In the genomic region with DNA sequence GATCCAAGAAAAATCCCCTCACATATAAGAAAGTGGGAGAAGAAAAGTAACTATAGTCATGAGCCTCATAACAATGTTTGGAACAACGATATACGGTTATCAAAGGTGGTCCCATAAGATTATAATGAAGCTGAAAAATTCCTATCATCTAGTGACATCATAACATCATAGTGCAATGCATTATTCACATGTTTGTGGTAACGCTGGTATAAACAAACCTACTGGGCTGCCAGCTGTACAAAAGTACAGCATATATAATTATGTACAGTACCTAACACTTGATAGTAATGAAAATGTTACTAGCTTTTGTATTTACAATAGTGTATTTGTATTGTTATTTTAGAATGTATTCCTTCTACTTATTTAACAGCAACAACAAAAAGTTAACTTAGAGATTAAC, we compare ENCODE assay signal across 30 cellular contexts.
"Had no signal": no experiment of that assay in that cellular context is flagged by ENCODE, and none has a peak within 500 bp of the region (broad histone marks: within the 10 kb centered on the region; RNA-seq: fewer than 3 reads in every experiment).

No MANE protein-coding gene starts in this region.

- H3K27ac ChIP-seq: gastrocnemius medialis, pancreas, prostate gland, skin epidermis, testis, transverse colon, VCaP had no signal

- H3K9me3 ChIP-seq: gastrocnemius medialis, pancreas, prostate gland, testis, transverse colon had no signal

- H3K36me3 Mint-ChIP-seq: activated naive CD4-positive, alpha-beta T cell treated with anti-CD3 and anti-CD28 coated beads, Interleukin-2, amount 10 ng/mL, durations not matched to agents 7 days and 5 days had no signal

- ATAC-seq: gastrocnemius medialis; left cardiac atrium; naive thymus-derived CD4-positive, alpha-beta T cell; pancreas; sciatic nerve; stimulated activated naive CD8-positive, alpha-beta T cell treated with anti-CD3 and anti-CD28 coated beads, Interleukin-15, Interleukin-2, amounts not matched to agents 100 U/mL and 50 U/mL, for 24 hours had no signal

- H3K4me1 ChIP-seq: gastrocnemius medialis, pancreas, prostate gland, testis, transverse colon had no signal

- DNase-seq: activated CD4-positive, alpha-beta T cell treated with anti-CD3 and anti-CD28 coated beads for 4 hours; activated CD4-positive, alpha-beta T cell treated with anti-CD3 and anti-CD28 coated beads, Interleukin-2, amount 50 U/mL, for 4 hours; activated CD8-positive, alpha-beta memory T cell treated with anti-CD3 and anti-CD28 coated beads, Interleukin-2, amount 50 U/mL, for 4 hours; activated gamma-delta T cell; activated naive CD4-positive, alpha-beta T cell treated with anti-CD3 and anti-CD28 coated beads, Interleukin-2, amount 10 ng/mL, durations not matched to agents 7 days and 5 days; activated naive CD8-positive, alpha-beta T cell treated with anti-CD3 and anti-CD28 coated beads, Interleukin-2, amount 10 ng/mL, durations not matched to agents 7 days and 5 days; activated T-cell treated with anti-CD3 and anti-CD28 coated beads, Interleukin-2, amount 50 U/mL, for 1 hour; amygdala; cortex of kidney; gastrocnemius medialis; glutamatergic neuron; left cardiac atrium; mammary epithelial cell; midbrain; naive thymus-derived CD4-positive, alpha-beta T cell; nucleus accumbens; pancreas; retina; stimulated activated CD4-positive, alpha-beta T cell treated with anti-CD3 and anti-CD28 coated beads, Interleukin-12 subunit alpha, Interleukin-12 subunit beta, amount 100 ng/mL, for 4 hours; stimulated activated CD4-positive, alpha-beta T cell treated with anti-CD3 and anti-CD28 coated beads, Interleukin-4, amount 100 ng/mL, for 1 hour; stimulated activated naive CD8-positive, alpha-beta T cell treated with anti-CD3 and anti-CD28 coated beads, Interleukin-15, Interleukin-2, amounts not matched to agents 100 U/mL and 50 U/mL, for 24 hours; T-helper 9 cell; testis; transverse colon had no signal

- H3K9me3 Mint-ChIP-seq: activated naive CD4-positive, alpha-beta T cell treated with anti-CD3 and anti-CD28 coated beads, Interleukin-2, amount 10 ng/mL, durations not matched to agents 7 days and 5 days; activated naive CD8-positive, alpha-beta T cell treated with anti-CD3 and anti-CD28 coated beads, Interleukin-2, amount 10 ng/mL, durations not matched to agents 7 days and 5 days; brain had no signal

- H3K27me3 ChIP-seq: gastrocnemius medialis, pancreas, testis, transverse colon had no signal

- H3K36me3 ChIP-seq: gastrocnemius medialis, pancreas, prostate gland, transverse colon had no signal

- H3K4me3 Mint-ChIP-seq: activated naive CD4-positive, alpha-beta T cell treated with anti-CD3 and anti-CD28 coated beads, Interleukin-2, amount 10 ng/mL, durations not matched to agents 7 days and 5 days; activated naive CD8-positive, alpha-beta T cell treated with anti-CD3 and anti-CD28 coated beads, Interleukin-2, amount 10 ng/mL, durations not matched to agents 7 days and 5 days; brain; naive thymus-derived CD4-positive, alpha-beta T cell; T-helper 1 cell treated with Interleukin-12 subunit alpha and Interleukin-12 subunit beta and Interleukin-4 antibody, amounts not matched to agents 30 μg/mL and 1 μg/mL, for 36 hours had no signal

- H3K27ac Mint-ChIP-seq: activated naive CD4-positive, alpha-beta T cell treated with anti-CD3 and anti-CD28 coated beads, Interleukin-2, amount 10 ng/mL, durations not matched to agents 7 days and 5 days; activated naive CD8-positive, alpha-beta T cell treated with anti-CD3 and anti-CD28 coated beads, Interleukin-2, amount 10 ng/mL, durations not matched to agents 7 days and 5 days; brain; naive thymus-derived CD4-positive, alpha-beta T cell; T-helper 1 cell treated with Interleukin-12 subunit alpha and Interleukin-12 subunit beta and Interleukin-4 antibody, amounts not matched to agents 30 μg/mL and 1 μg/mL, for 36 hours had no signal

- H3K27me3 Mint-ChIP-seq: activated naive CD4-positive, alpha-beta T cell treated with anti-CD3 and anti-CD28 coated beads, Interleukin-2, amount 10 ng/mL, durations not matched to agents 7 days and 5 days; activated naive CD8-positive, alpha-beta T cell treated with anti-CD3 and anti-CD28 coated beads, Interleukin-2, amount 10 ng/mL, durations not matched to agents 7 days and 5 days; naive thymus-derived CD4-positive, alpha-beta T cell had no signal

- H3K4me1 Mint-ChIP-seq: activated naive CD4-positive, alpha-beta T cell treated with anti-CD3 and anti-CD28 coated beads, Interleukin-2, amount 10 ng/mL, durations not matched to agents 7 days and 5 days; brain had no signal

- H3K4me3 ChIP-seq: gastrocnemius medialis, pancreas, prostate gland, skin epidermis, testis, transverse colon had no signal
